Comparison of ENCODE assay signal across 2 cellular contexts in the genomic region with DNA sequence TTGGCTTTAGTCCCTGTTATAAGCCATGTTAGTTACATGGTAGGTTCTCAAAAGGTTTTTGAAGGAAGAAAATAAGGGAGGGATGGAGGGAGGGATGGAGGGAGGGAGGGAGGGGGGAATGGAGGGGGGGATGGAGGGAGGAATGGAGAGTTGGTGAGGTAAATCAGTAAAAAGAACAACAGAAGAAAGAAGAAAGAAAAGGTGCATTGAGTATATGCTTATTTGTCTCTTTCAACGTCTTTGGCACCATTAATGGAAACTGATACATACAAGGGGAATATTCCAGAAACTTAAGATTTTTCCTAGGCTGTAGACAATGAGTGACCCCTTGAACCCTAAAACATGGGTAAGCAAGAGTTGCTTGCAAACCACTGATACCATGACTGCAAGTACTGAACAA.
A peak's percentile ranks its signal among the peaks of the same experiment; 100 is the strongest.
TF ChIP-seq lines count a peak whose summit lies in the region.

No MANE protein-coding gene starts in this region.

TF ChIP-seq in HepG2, 621 proteins besides CTCF, POLR2A, EP300 and RAD21 (continued from another document):
- TF ChIP-seq, protein P1, sequence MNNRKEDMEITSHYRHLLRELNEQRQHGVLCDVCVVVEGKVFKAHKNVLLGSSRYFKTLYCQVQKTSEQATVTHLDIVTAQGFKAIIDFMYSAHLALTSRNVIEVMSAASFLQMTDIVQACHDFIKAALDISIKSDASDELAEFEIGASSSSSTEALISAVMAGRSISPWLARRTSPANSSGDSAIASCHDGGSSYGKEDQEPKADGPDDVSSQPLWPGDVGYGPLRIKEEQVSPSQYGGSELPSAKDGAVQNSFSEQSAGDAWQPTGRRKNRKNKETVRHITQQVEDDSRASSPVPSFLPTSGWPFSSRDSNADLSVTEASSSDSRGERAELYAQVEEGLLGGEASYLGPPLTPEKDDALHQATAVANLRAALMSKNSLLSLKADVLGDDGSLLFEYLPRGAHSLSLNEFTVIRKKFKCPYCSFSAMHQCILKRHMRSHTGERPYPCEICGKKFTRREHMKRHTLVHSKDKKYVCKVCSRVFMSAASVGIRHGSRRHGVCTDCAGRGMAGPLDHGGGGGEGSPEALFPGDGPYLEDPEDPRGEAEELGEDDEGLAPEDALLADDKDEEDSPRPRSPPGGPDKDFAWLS (CRISPR knock-in tag; IDR thresholded peaks at IDR 0.05; ENCODE audit: borderline replicate concordance): no peak
- TF ChIP-seq ZBTB26 (CRISPR knock-in tag; IDR thresholded peaks at IDR 0.05; ENCODE audit: borderline replicate concordance) (no peak), HNRNPK (IDR thresholded peaks at IDR 0.05; ENCODE audit: low read depth, low read length, poor library complexity, severe bottlenecking) (peak; percentile 92), ZNF101 (CRISPR knock-in tag; IDR thresholded peaks at IDR 0.05; ENCODE audit: borderline replicate concordance, low read depth) (no peak)
TF ChIP-seq in HepG2: peak in this region for 1.

TF ChIP-seq in K562, 482 proteins besides CTCF, POLR2A, EP300 and RAD21 (continued from another document):
- TF ChIP-seq TRIM25 (IDR thresholded peaks at IDR 0.05; ENCODE audit: borderline replicate concordance) (no peak), HDGF (IDR thresholded peaks at IDR 0.05) (no peak), HNRNPK (IDR thresholded peaks at IDR 0.05; ENCODE audit: low read depth, low read length, poor library complexity, severe bottlenecking) (peak; percentile 68)
